Comparison of ENCODE assay signal across 19 cellular contexts in the genomic region with DNA sequence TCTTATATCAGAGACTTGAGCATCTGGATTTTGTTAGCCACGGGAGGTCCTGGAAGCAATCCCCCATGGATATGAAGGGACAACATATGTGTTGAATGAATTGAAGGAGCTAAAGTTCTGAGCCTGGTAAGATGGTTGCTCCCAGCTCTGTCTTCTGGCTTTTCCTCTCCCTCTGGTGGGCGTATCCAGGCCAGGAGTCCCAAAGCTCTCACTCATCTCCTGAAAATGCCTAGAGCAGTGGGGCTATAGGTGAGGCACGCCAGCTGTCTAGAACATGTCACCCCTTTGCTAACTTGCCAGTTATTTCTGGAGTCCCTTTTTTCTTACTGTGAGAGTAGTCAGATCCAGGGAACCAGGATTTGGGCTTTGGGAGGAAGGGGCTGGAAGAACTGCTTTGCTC.
A peak's percentile ranks its signal among the peaks of the same experiment; 100 is the strongest.
DNase-seq lines count a peak whose midpoint lies in the region; ATAC-seq, FAIRE-seq and TF ChIP-seq lines count a peak whose summit lies in the region.
"Had no signal": no experiment of that assay in that cellular context is flagged by ENCODE, and none has a peak within 500 bp of the region (broad histone marks: within the 10 kb centered on the region; RNA-seq: fewer than 3 reads in every experiment).

No MANE protein-coding gene starts in this region.

- H2AFZ ChIP-seq in fibroblast of lung (ENCODE audit: low read length) (peak overlapping the region; percentile 55), osteoblast (ENCODE audit: low read length) (peak overlapping the region; percentile 75)
- H2AFZ ChIP-seq: PC-9 had no signal

- no peaks in the 10 kb centered on the region; the same call in 1 of the 2 replicates for H3K27me3 ChIP-seq in Panc1 (ENCODE audit: control insufficient read depth, insufficient read depth, low read length)
- H3K27me3 ChIP-seq in fibroblast of lung (ENCODE audit: control insufficient read depth, insufficient read depth, low read length) = no peaks in the 10 kb centered on the region
- H3K27me3 ChIP-seq in osteoblast (ENCODE audit: insufficient read depth, low read length) = no peaks in the 10 kb centered on the region

- H3K4me3 ChIP-seq in Panc1 (ENCODE audit: low read depth in 2 of 2, low read length in 2 of 2) (no peak overlapping the region), fibroblast of lung (replicated peaks in 1 of 4; ENCODE audit: control extremely low read depth in 1 of 4, insufficient read depth in 1 of 4, low read depth in 3 of 4, low read length in 4 of 4) (no peak overlapping the region), osteoblast (ENCODE audit: insufficient read depth, low read length) (peak overlapping the region; percentile 54)
- H3K4me3 ChIP-seq: A549, PC-9 had no signal

- no peak overlapping the region for H3K9ac ChIP-seq in fibroblast of lung (ENCODE audit: insufficient read depth, low read length)

- H3K27ac ChIP-seq in Panc1 (ENCODE audit: low read length) (no peak overlapping the region), fibroblast of lung (ENCODE audit: insufficient read depth, low read length) (no peak overlapping the region), osteoblast (ENCODE audit: low read depth, low read length) (peak overlapping the region; percentile 76)
- H3K27ac ChIP-seq: PC-9 had no signal

- ATAC-seq in Panc1 (0 out of 2 replicates have a peak, but pooled peaks have one; percentile 24), GM18873 (IDR thresholded peaks at IDR 0.05; ENCODE audit: low FRiP score, unreplicated experiment) (no peak)
- no peak for ATAC-seq in activated CD8-positive, alpha-beta memory T cell treated with anti-CD3 and anti-CD28 coated beads, Interleukin-2, amount 10 ng/mL, durations not matched to agents 7 days and 5 days

- H3K4me1 ChIP-seq in Panc1 (ENCODE audit: control insufficient read depth, insufficient read depth, low read length) (peaks cover 5% of the 10 kb centered on the region), fibroblast of lung (ENCODE audit: control insufficient read depth, extremely low read depth, insufficient read depth, low read length) (peaks cover 6% of the 10 kb centered on the region), osteoblast (ENCODE audit: insufficient read depth, low read length) (peaks cover 17% of the 10 kb centered on the region)

- POLR2A ChIA-PET in Panc1 (lab: Charles Lee) = no interaction called here

- no peaks in the 10 kb centered on the region for H4K20me1 ChIP-seq in fibroblast of lung (ENCODE audit: control insufficient read depth, extremely low read depth, insufficient read depth, low read length)
- H4K20me1 ChIP-seq in osteoblast (ENCODE audit: insufficient read depth, low read length) = no peaks in the 10 kb centered on the region

- no peaks in the 10 kb centered on the region for H3K4me1 Mint-ChIP-seq in activated CD8-positive, alpha-beta memory T cell treated with anti-CD3 and anti-CD28 coated beads, Interleukin-2, amount 10 ng/mL, durations not matched to agents 7 days and 5 days
- H3K4me1 Mint-ChIP-seq: CD4-positive, CD25-positive, alpha-beta regulatory T cell had no signal

- TF ChIP-seq POLR2A in H54 (IDR thresholded peaks at IDR 0.05; ENCODE audit: low read depth, low read length) = no peak

- TF ChIP-seq CTCF in Panc1 (IDR thresholded peaks at IDR 0.05) (no peak), fibroblast of lung (conservative IDR thresholded peaks at IDR 0.05 in 1 of 2, IDR thresholded peaks at IDR 0.05 in 1 of 2; ENCODE audit: low read depth in 1 of 2, low read length in 2 of 2) (no peak), osteoblast (IDR thresholded peaks at IDR 0.05; ENCODE audit: extremely low read depth, low read depth, low read length) (no peak)

- BruUV-seq in Panc1 (replicated peaks; lab: Mats Ljungman, UMichigan) = no TSS peak

- CTCF ChIA-PET in Panc1 (lab: Charles Lee) = no interaction called here
- CTCF ChIA-PET in activated CD8-positive, alpha-beta memory T cell treated with anti-CD3 and anti-CD28 coated beads, Interleukin-2, amount 10 ng/mL, durations not matched to agents 7 days and 5 days (lab: Charles Lee) = no interaction called here

- H3K9me3 ChIP-seq in Panc1 (ENCODE audit: control insufficient read depth, insufficient read depth, low read depth, low read length) (no peaks in the 10 kb centered on the region), fibroblast of lung (ENCODE audit: control insufficient read depth, insufficient read depth, low read depth, low read length) (no peaks in the 10 kb centered on the region), osteoblast (ENCODE audit: low read depth, low read length) (no peaks in the 10 kb centered on the region)
- H3K9me3 ChIP-seq: A549 had no signal

- DNase-seq in Panc1 (ENCODE audit: low read depth, low spot score) (no peak), fibroblast of lung (ENCODE audit: low read depth in 2 of 2) (no peak), osteoblast (ENCODE audit: insufficient read length, low spot score, missing footprints) (no peak), NCI-H2029 (lab: John Stamatoyannopoulos, UW) (no peak), H54 (ENCODE audit: insufficient read length, low spot score) (no peak)
- DNase-seq in activated CD8-positive, alpha-beta memory T cell treated with anti-CD3 and anti-CD28 coated beads, Interleukin-2, amount 10 ng/mL, durations not matched to agents 7 days and 5 days = no peak
- DNase-seq: CD4-positive, CD25-positive, alpha-beta regulatory T cell; EL; GF-D8; H7; Kasumi-1; NCI-H1417 treated with DMSO at 0.1 percent for 48 hours; NCI-H187; NCI-H510A; NCI-H748 treated with DMSO at 0.1 percent for 48 hours; PC-9 had no signal

- H3K4me3 Mint-ChIP-seq in activated CD8-positive, alpha-beta memory T cell treated with anti-CD3 and anti-CD28 coated beads, Interleukin-2, amount 10 ng/mL, durations not matched to agents 7 days and 5 days = no peak overlapping the region
- H3K4me3 Mint-ChIP-seq: CD4-positive, CD25-positive, alpha-beta regulatory T cell had no signal

- H3K27me3 Mint-ChIP-seq in activated CD8-positive, alpha-beta memory T cell treated with anti-CD3 and anti-CD28 coated beads, Interleukin-2, amount 10 ng/mL, durations not matched to agents 7 days and 5 days = peaks cover 49% of the 10 kb centered on the region

- no peaks in the 10 kb centered on the region for H3K9me3 Mint-ChIP-seq in activated CD8-positive, alpha-beta memory T cell treated with anti-CD3 and anti-CD28 coated beads, Interleukin-2, amount 10 ng/mL, durations not matched to agents 7 days and 5 days (ENCODE audit: low read depth)

- in situ Hi-C loops in Panc1 (cut with HindIII; ENCODE audit: low pct_unique_long_range_greater_than_20kb, low sequenced_read_pairs) = no loop called here

- no peak overlapping the region for H3K27ac Mint-ChIP-seq in activated CD8-positive, alpha-beta memory T cell treated with anti-CD3 and anti-CD28 coated beads, Interleukin-2, amount 10 ng/mL, durations not matched to agents 7 days and 5 days
- H3K27ac Mint-ChIP-seq: CD4-positive, CD25-positive, alpha-beta regulatory T cell had no signal

- no peaks in the 10 kb centered on the region for H3K79me2 ChIP-seq in fibroblast of lung (ENCODE audit: control insufficient read depth, insufficient read depth, low read length)
- no peaks in the 10 kb centered on the region for H3K79me2 ChIP-seq in osteoblast (ENCODE audit: insufficient read depth, low read length)

- H3K36me3 ChIP-seq in Panc1 (ENCODE audit: control insufficient read depth, insufficient read depth, low read length) = no peaks in the 10 kb centered on the region
- H3K36me3 ChIP-seq in fibroblast of lung (ENCODE audit: control insufficient read depth, insufficient read depth, low read length) = no peaks in the 10 kb centered on the region
- H3K36me3 ChIP-seq in osteoblast (ENCODE audit: insufficient read depth, low read length) = no peaks in the 10 kb centered on the region

- H3K36me3 Mint-ChIP-seq in activated CD8-positive, alpha-beta memory T cell treated with anti-CD3 and anti-CD28 coated beads, Interleukin-2, amount 10 ng/mL, durations not matched to agents 7 days and 5 days = no peaks in the 10 kb centered on the region
- H3K36me3 Mint-ChIP-seq: CD4-positive, CD25-positive, alpha-beta regulatory T cell had no signal

- FAIRE-seq in H54 (lab: Jason Lieb, UNC) = no peak
- FAIRE-seq: A549, GM19239 had no signal

- H3K4me2 ChIP-seq in fibroblast of lung (ENCODE audit: extremely low read depth, insufficient read depth, low read length) (no peak overlapping the region), osteoblast (ENCODE audit: insufficient read depth, low read length) (peak overlapping the region; percentile 88)
- H3K4me2 ChIP-seq: PC-9 had no signal

- intact Hi-C loops in Panc1 (cut with micrococcal nuclease; ENCODE audit: unreplicated experiment) = no loop called here
